Comparison of ENCODE assay signal across 1 cellular context in the genomic region with DNA sequence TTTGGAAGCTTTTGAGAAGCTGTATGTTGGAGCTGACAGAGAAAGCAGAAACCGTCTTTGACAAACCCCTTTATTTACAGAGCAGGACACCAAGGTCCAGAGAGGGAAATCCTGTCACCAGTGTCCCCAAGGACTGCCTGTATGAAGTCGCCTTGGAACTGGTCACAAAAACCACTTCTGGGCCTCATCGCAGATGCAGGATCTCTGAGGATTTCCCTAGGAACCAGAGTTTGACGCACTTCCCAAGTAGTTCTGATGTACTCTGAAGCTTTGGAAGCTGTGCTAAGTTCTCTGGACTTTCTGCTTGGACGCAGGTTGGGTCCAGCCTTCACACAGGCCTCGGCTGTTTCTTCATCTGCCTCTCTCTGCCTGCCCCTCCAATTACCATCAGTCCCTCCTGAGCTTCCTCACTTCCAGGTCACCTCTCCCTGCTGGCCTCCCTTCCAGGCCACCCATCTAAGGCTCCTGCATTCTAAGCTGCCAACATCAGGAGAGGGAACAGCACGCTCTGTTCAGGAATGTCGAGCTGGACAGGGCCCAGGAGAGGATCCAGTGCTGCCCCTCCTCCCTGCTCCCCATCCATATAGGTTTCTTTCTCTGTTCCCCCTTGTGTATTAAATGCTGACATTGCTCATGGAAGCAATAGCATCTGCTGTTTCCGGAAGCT.
A peak's percentile ranks its signal among the peaks of the same experiment; 100 is the strongest.
TF ChIP-seq lines count a peak whose summit lies in the region.

No MANE protein-coding gene starts in this region.

TF ChIP-seq in GM23338, 12 proteins besides CTCF, POLR2A, EP300 and RAD21 (continued from another document):
- TF ChIP-seq, protein P1, sequence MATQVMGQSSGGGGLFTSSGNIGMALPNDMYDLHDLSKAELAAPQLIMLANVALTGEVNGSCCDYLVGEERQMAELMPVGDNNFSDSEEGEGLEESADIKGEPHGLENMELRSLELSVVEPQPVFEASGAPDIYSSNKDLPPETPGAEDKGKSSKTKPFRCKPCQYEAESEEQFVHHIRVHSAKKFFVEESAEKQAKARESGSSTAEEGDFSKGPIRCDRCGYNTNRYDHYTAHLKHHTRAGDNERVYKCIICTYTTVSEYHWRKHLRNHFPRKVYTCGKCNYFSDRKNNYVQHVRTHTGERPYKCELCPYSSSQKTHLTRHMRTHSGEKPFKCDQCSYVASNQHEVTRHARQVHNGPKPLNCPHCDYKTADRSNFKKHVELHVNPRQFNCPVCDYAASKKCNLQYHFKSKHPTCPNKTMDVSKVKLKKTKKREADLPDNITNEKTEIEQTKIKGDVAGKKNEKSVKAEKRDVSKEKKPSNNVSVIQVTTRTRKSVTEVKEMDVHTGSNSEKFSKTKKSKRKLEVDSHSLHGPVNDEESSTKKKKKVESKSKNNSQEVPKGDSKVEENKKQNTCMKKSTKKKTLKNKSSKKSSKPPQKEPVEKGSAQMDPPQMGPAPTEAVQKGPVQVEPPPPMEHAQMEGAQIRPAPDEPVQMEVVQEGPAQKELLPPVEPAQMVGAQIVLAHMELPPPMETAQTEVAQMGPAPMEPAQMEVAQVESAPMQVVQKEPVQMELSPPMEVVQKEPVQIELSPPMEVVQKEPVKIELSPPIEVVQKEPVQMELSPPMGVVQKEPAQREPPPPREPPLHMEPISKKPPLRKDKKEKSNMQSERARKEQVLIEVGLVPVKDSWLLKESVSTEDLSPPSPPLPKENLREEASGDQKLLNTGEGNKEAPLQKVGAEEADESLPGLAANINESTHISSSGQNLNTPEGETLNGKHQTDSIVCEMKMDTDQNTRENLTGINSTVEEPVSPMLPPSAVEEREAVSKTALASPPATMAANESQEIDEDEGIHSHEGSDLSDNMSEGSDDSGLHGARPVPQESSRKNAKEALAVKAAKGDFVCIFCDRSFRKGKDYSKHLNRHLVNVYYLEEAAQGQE (IDR thresholded peaks at IDR 0.05; ENCODE audit: unreplicated experiment) = peak; percentile 46
- TF ChIP-seq CREB1 (CRISPR knock-in tag; IDR thresholded peaks at IDR 0.05; ENCODE audit: low read depth) (no peak), POLR2AphosphoS5 (IDR thresholded peaks at IDR 0.05; ENCODE audit: low read depth) (no peak)
